8 cellular contexts compared by ENCODE assay signal in the genomic region with DNA sequence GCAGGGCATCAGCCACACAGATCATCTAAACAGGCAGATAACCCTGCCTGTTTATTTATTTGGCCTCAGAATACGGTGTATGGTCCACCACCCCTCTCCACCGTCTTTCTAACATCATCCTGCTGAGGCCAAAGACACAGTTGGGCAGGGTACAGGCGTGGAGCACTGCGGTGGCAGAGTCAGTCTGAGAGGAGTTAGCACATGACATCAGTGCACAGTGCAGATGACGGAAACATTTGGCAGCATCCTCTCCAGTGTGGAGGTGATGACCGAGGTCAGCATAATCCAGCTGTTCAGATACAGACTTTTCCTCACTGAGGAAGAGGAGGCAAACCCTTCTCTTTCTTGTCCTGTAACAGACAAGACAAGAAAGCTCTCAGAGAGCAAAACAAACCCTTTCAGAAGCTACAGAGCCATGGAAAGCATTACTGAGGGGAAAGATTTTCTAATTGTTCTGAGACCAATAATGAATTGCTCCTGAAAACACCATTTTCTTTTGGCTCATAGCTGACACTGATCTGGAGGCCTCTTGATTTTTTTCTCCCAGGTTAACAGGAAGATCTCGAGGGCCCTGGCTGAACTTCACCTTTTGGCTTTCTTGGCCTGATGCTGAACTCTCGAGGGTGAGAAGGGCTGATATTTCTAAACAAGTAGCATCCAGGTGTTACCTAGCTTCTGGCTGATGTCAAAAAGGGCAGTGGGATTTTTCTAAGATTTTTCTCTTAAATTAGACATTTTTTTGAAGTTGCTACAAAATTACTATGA. TPM values are rescaled to one million over a fixed set of nuclear protein-coding genes. Genes with fewer than 3 reads are reported as not detected.
DNase-seq lines count a peak whose midpoint lies in the region; ATAC-seq and TF ChIP-seq lines count a peak whose summit lies in the region.

No MANE protein-coding gene starts in this region.

- no peak overlapping the region for H3K23ac ChIP-seq in mesendoderm (ENCODE audit: low read length)

- no peak overlapping the region for H2BK5ac ChIP-seq in mesendoderm (ENCODE audit: low read length)

- ATAC-seq in GM18868 (IDR thresholded peaks at IDR 0.05; ENCODE audit: unreplicated experiment) (peak; percentile 39), HG02973 (IDR thresholded peaks at IDR 0.05; ENCODE audit: unreplicated experiment) (peak; percentile 48)
- ATAC-seq in central memory CD8-positive, alpha-beta T cell (replicated peaks; ENCODE audit: extremely low read depth, poor library complexity, severe bottlenecking): peak; percentile 42

- no peak overlapping the region for H2BK120ac ChIP-seq in mesendoderm (ENCODE audit: low read depth, low read length)

- no peaks in the 10 kb centered on the region for H3K79me1 ChIP-seq in mesendoderm (ENCODE audit: low read length)

- H3K4me1 Mint-ChIP-seq in T-helper 2 cell treated with Interferon-gamma antibody and Interleukin-4, amounts not matched to agents 5 μg/mL and 100 μg/mL, for 36 hours (ENCODE audit: low read depth): peaks cover 61% of the 10 kb centered on the region
- peaks cover 48% of the 10 kb centered on the region for H3K4me1 Mint-ChIP-seq in central memory CD8-positive, alpha-beta T cell

- H3K4me3 Mint-ChIP-seq in T-helper 2 cell treated with Interferon-gamma antibody and Interleukin-4, amounts not matched to agents 5 μg/mL and 100 μg/mL, for 36 hours: peak overlapping the region; percentile 88
- peak overlapping the region; percentile 65 for H3K4me3 Mint-ChIP-seq in central memory CD8-positive, alpha-beta T cell

- H4K8ac ChIP-seq in mesendoderm (ENCODE audit: low read depth, low read length): no peak overlapping the region

- H3K27me3 Mint-ChIP-seq in T-helper 2 cell treated with Interferon-gamma antibody and Interleukin-4, amounts not matched to agents 5 μg/mL and 100 μg/mL, for 36 hours (ENCODE audit: low read depth): no peaks in the 10 kb centered on the region
- no peaks in the 10 kb centered on the region for H3K27me3 Mint-ChIP-seq in central memory CD8-positive, alpha-beta T cell

- H3K79me2 ChIP-seq in mesendoderm (ENCODE audit: control insufficient read depth, insufficient read depth, low read length): no peaks in the 10 kb centered on the region

- H3K9me3 Mint-ChIP-seq in T-helper 2 cell treated with Interferon-gamma antibody and Interleukin-4, amounts not matched to agents 5 μg/mL and 100 μg/mL, for 36 hours: no peaks in the 10 kb centered on the region
- no peaks in the 10 kb centered on the region for H3K9me3 Mint-ChIP-seq in central memory CD8-positive, alpha-beta T cell

- no peak overlapping the region for H2BK15ac ChIP-seq in mesendoderm (replicated peaks; ENCODE audit: low read depth)

- WGBS in mesendoderm (ENCODE audit: extremely low coverage, insufficient coverage, low lambda C conversion rate): no CpG with 5 or more reads among the region's 8 CpGs

- no peak overlapping the region for H3K9ac ChIP-seq in mesendoderm (ENCODE audit: low read length)

- no peaks in the 10 kb centered on the region for H3K36me3 ChIP-seq in mesendoderm (ENCODE audit: control insufficient read depth, insufficient read depth, low read length)

- H3K4me3 ChIP-seq in mesendoderm (ENCODE audit: low read length): no peak overlapping the region

- peak overlapping the region; percentile 90 for H3K27ac Mint-ChIP-seq in T-helper 2 cell treated with Interferon-gamma antibody and Interleukin-4, amounts not matched to agents 5 μg/mL and 100 μg/mL, for 36 hours
- peak overlapping the region; percentile 94 for H3K27ac Mint-ChIP-seq in central memory CD8-positive, alpha-beta T cell (ENCODE audit: low read depth)

- peaks cover 10% of the 10 kb centered on the region for H3K36me3 Mint-ChIP-seq in T-helper 2 cell treated with Interferon-gamma antibody and Interleukin-4, amounts not matched to agents 5 μg/mL and 100 μg/mL, for 36 hours (ENCODE audit: low read depth)
- H3K36me3 Mint-ChIP-seq in central memory CD8-positive, alpha-beta T cell (ENCODE audit: insufficient read depth): peaks cover 9% of the 10 kb centered on the region

- no peak for TF ChIP-seq CTCF in GM10266 (IDR thresholded peaks at IDR 0.05; ENCODE audit: control insufficient read depth, insufficient read depth, low read depth, missing control alignments)

- H2AK5ac ChIP-seq in mesendoderm (ENCODE audit: low read length): no peak overlapping the region

- no peaks in the 10 kb centered on the region for H3K27me3 ChIP-seq in mesendoderm (ENCODE audit: insufficient read depth, low read length, poor library complexity)

- peak; percentile 59 for DNase-seq in T-helper 2 cell treated with Interferon-gamma antibody and Interleukin-4, amounts not matched to agents 5 μg/mL and 100 μg/mL, for 36 hours (ENCODE audit: low spot score)
- peak in 1 of 2 donors; percentile 25 for DNase-seq in central memory CD8-positive, alpha-beta T cell (ENCODE audit: low spot score in 2 of 2)
- DNase-seq in mucosa of gallbladder (ENCODE audit: low spot score) (peak; percentile 54), superior temporal gyrus (ENCODE audit: extremely low spot score) (peak; percentile 44), GM10266 (ENCODE audit: extremely low spot score) (no peak), mesendoderm (no peak)

- H3K27ac ChIP-seq in mesendoderm (ENCODE audit: low read depth, low read length): no peak overlapping the region

- no peak overlapping the region for H3K4ac ChIP-seq in mesendoderm (ENCODE audit: low read depth, low read length)

- no peak overlapping the region for H3K56ac ChIP-seq in mesendoderm (ENCODE audit: low read length)

- no peak overlapping the region for H3K4me2 ChIP-seq in mesendoderm (ENCODE audit: low read length)

- no peak overlapping the region for H3K18ac ChIP-seq in mesendoderm (ENCODE audit: low read length)

- no peak overlapping the region for H4K5ac ChIP-seq in mesendoderm (ENCODE audit: low read length)

- no peaks in the 10 kb centered on the region for H3K4me1 ChIP-seq in mesendoderm (ENCODE audit: control insufficient read depth, low read depth, low read length)

RNA-seq across cellular contexts. Expression of a gene that starts 20.1 kb away (rescaled TPM):
- total RNA-seq in mucosa of gallbladder: 190 TPM
- polyA plus RNA-seq in mesendoderm (2013, experiment 1 of 2): 4.8 TPM
- 5.4 TPM for polyA plus RNA-seq in mesendoderm (2013, experiment 2 of 2)

RNA-seq across cellular contexts. Expression of a gene that starts 50.2 kb away (rescaled TPM):
- total RNA-seq in mucosa of gallbladder: 13.2 TPM
- 11.3 TPM for polyA plus RNA-seq in mesendoderm (2013, experiment 1 of 2)
- polyA plus RNA-seq in mesendoderm (2013, experiment 2 of 2): 10.8 TPM

Comparison
In these comparisons a context has a peak if more than half of its experiments do, and no peak if none do; other contexts are left out.
1. DNase-seq: peak in T-helper 2 cell treated with Interferon-gamma antibody and Interleukin-4, amounts not matched to agents 5 μg/mL and 100 μg/mL, for 36 hours (single experiment), mucosa of gallbladder (single experiment) and superior temporal gyrus (single experiment); none in GM10266 (single experiment) and mesendoderm (single experiment).
2. Peak in every context shown above with its lines, with median percentiles within 50 percentile points of each other: ATAC-seq.